8 cellular contexts compared by ENCODE assay signal in the genomic region with DNA sequence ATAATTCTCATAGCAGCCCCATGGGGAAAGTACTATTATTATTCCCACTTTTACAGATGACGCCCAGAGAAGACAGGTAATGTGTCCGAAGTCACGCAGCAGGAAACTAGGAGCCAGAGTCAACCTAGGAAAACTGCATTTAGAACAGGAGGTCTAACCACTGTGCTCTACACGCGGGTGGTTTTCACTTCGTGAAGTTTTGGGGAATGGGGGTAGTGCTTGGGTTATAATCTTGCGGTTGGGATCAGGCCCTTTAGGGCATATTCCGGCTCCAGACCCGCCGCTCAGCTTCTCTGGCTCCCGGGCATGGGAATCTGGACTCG. TPM values are rescaled to one million over a fixed set of nuclear protein-coding genes. Genes with fewer than 3 reads are reported as not detected.
DNase-seq lines count a peak whose midpoint lies in the region; ATAC-seq and TF ChIP-seq lines count a peak whose summit lies in the region.

No MANE protein-coding gene starts in this region.

- H3K4me1 Mint-ChIP-seq in T-cell: peaks cover 24 to 35% (median 30%) of the 10 kb centered on the region in 3 donors

- H3K9me3 ChIP-seq in skeletal muscle satellite cell (replicated peaks; ENCODE audit: low read length): no peaks in the 10 kb centered on the region

- in situ Hi-C loops in GM13976 (cut with MboI; ENCODE audit: low sequenced_read_pairs, unreplicated experiment): no loop called here

- H3K9me3 Mint-ChIP-seq in T-cell: no peaks in the 10 kb centered on the region

- DNase-seq in GM13976 (ENCODE audit: low spot score): peak; percentile 28
- DNase-seq in T-cell: no peak
- no peak for DNase-seq in foreskin fibroblast
- DNase-seq in kidney glomerular epithelial cell (lab: John Stamatoyannopoulos, UW): no peak
- no peak for DNase-seq in SKM-1 treated with dmso at 0.1 percent for 144 hours (lab: John Stamatoyannopoulos, UW; ENCODE audit: unreplicated experiment)
- DNase-seq in posterior vena cava (ENCODE audit: low spot score): no peak
- no peak for DNase-seq in COR-L47 (lab: John Stamatoyannopoulos, UW)

- peak overlapping the region; percentile 98 for H3K9ac ChIP-seq in skeletal muscle satellite cell (ENCODE audit: low read depth, low read length)

- H3K4me3 ChIP-seq in foreskin fibroblast (ENCODE audit: low read depth in 1 of 2, low read length in 2 of 2): peak overlapping the region; percentile 75 to 83
- H3K4me3 ChIP-seq in skeletal muscle satellite cell (ENCODE audit: low read length): peak overlapping the region; percentile 92

- POLR2A ChIA-PET in T-cell (lab: Charles Lee): interaction anchor here in 1 of 2 donors (1.1 kb wide), 1 partner anchor 18 kb away, joined by 6 read pairs; no protein-coding TSS in a partner anchor

- CTCF ChIA-PET in T-cell (lab: Charles Lee): interaction anchor here (0.6 to 3.0 kb wide), 22 partner anchors 10 to 1220 kb away, joined by 3 to 18 read pairs (median 4); a partner anchor contains a TSS

- H3K27me3 Mint-ChIP-seq in T-cell: peaks cover 34 to 43% of the 10 kb centered on the region in 2 donors

- H3K4me2 ChIP-seq in skeletal muscle satellite cell (ENCODE audit: low read length): peak overlapping the region; percentile 95

- peaks cover 62% of the 10 kb centered on the region for H3K36me3 ChIP-seq in skeletal muscle satellite cell (ENCODE audit: insufficient read depth, low read length)

- H3K36me3 Mint-ChIP-seq in T-cell: no peaks in the 10 kb centered on the region

- peaks cover 61% of the 10 kb centered on the region for H3K4me1 ChIP-seq in skeletal muscle satellite cell (ENCODE audit: control insufficient read depth, insufficient read depth, low read length)

- no peak for ATAC-seq in T-cell (replicated peaks in 1 of 4)

- H3K27ac Mint-ChIP-seq in T-cell: peak overlapping the region in 1 of 2 donors; percentile 72

- intact Hi-C loops in posterior vena cava (cut with DNase I): no loop called here

- peak overlapping the region; percentile 92 to 95 (median 94) for H3K4me3 Mint-ChIP-seq in T-cell

- H3K27me3 ChIP-seq in skeletal muscle satellite cell (ENCODE audit: control insufficient read depth, insufficient read depth, low read length): no peaks in the 10 kb centered on the region

- TF ChIP-seq CTCF in GM13976 (IDR thresholded peaks at IDR 0.05; ENCODE audit: borderline replicate concordance, control extremely low read depth, extremely low read depth, insufficient read depth, missing control alignments) (no peak), foreskin fibroblast (IDR thresholded peaks at IDR 0.05; ENCODE audit: low read depth, low read length) (no peak)

RNA-seq across cellular contexts. Expression of a gene that starts 5.2 kb away (rescaled TPM):
- total RNA-seq in T-cell: 10 to 100 TPM; 12.1 to 27.0 (median 23.3) TPM
- total RNA-seq in skeletal muscle satellite cell (2012; rRNA removed): 169 and 227 TPM in 2 replicates
- total RNA-seq in posterior vena cava: 1,000 to 10,000 TPM; 1,343 to 1,694 TPM

Comparison
In these comparisons a context has a peak if more than half of its experiments do, and no peak if none do; other contexts are left out.
1. RNA of a gene that starts 5.2 kb away (total RNA-seq): 1,343 to 1,694 TPM in posterior vena cava; 12.1 to 27.0 TPM in T-cell; every median in the first group is over 10 times any median in the second.